In the genomic region with DNA sequence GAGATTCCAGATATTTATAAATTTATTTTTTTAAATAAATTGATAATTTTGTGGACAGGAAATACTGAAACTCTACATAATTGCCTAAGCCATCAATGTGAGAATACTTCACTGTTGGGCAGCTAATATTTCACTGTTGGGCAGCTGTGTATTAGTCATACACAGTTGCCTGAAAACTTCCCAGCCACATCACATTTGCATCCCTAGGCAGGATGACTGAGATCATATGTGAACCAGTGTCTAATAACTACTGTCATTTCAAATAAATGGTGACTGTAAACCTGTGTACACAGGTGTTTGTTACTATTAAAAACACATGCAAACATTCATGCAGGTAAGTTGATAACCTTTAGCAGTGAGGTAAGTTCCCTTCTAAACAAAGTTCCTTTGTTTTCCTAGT, we compare ENCODE assay signal across 10 cellular contexts. TPM values are rescaled to one million over a fixed set of nuclear protein-coding genes. Genes with fewer than 3 reads are reported as not detected.
DNase-seq lines count a peak whose midpoint lies in the region; ATAC-seq, FAIRE-seq and TF ChIP-seq lines count a peak whose summit lies in the region.
"Had no signal": no experiment of that assay in that cellular context is flagged by ENCODE, and none has a peak within 500 bp of the region (broad histone marks: within the 10 kb centered on the region; RNA-seq: fewer than 3 reads in every experiment).

No MANE protein-coding gene starts in this region.

- peak in 1 of 2 experiments; percentile 22 for DNase-seq in A549 (ENCODE audit: low read depth in 1 of 2, low spot score in 1 of 2)
- DNase-seq in astrocyte of the cerebellum (ENCODE audit: low read depth) = peak; percentile 26
- no peak for DNase-seq in posterior cingulate gyrus
- DNase-seq in NCI-H1092 (lab: John Stamatoyannopoulos, UW) = no peak
- no peak for DNase-seq in DMS79 treated with DMSO at 0.1 percent for 48 hours (lab: John Stamatoyannopoulos, UW)
- no peak for DNase-seq in NCI-H128 (lab: John Stamatoyannopoulos, UW; ENCODE audit: unreplicated experiment)
- DNase-seq: KG1 had no signal

- no peaks in the 10 kb centered on the region for H3K9me3 ChIP-seq in A549

- CTCF ChIA-PET in A549 (lab: Yijun Ruan, JAX) = no interaction called here

- TF ChIP-seq POLR2A in A549 (IDR thresholded peaks at IDR 0.05; ENCODE audit: low read length) = no peak

- intact Hi-C loops in posterior cingulate gyrus (cut with DNase I) = no loop called here

- in situ Hi-C loops in astrocyte of the cerebellum (cut with HindIII; ENCODE audit: low sequenced_read_pairs) = no loop called here

- POLR2A ChIA-PET in A549 (lab: Yijun Ruan, JAX) = no interaction called here

- TF ChIP-seq CTCF in A549 (IDR thresholded peaks at IDR 0.05) = no peak
- no peak for TF ChIP-seq CTCF in astrocyte of the cerebellum (IDR thresholded peaks at IDR 0.05; ENCODE audit: low read depth, low read length, missing control alignments)

- no peak for TF ChIP-seq EP300 in A549 (IDR thresholded peaks at IDR 0.05)

- no peak overlapping the region for H3K4me3 ChIP-seq in A549
- no peak overlapping the region for H3K4me3 ChIP-seq in astrocyte of the cerebellum (ENCODE audit: low read depth, low read length)
- H3K4me3 ChIP-seq: BLaER1 treated with 17β-estradiol and CSF1 and Interleukin-3, amounts not matched to agents 10 nM and 100 nM had no signal

- no peak for TF ChIP-seq RAD21 in A549 (conservative IDR thresholded peaks at IDR 0.05 in 1 of 2, IDR thresholded peaks at IDR 0.05 in 1 of 2)

- FAIRE-seq in A549 (lab: Jason Lieb, UNC) = no peak

- peaks cover 4% of the 10 kb centered on the region; the same call in 1 of the 3 replicates for H3K4me1 ChIP-seq in A549
- H3K4me1 ChIP-seq: BLaER1 treated with 17β-estradiol and CSF1 and Interleukin-3, amounts not matched to agents 10 nM and 100 nM had no signal

- ATAC-seq in A549 = peak; percentile 42 to 71; a peak in 2 of 6 replicates
- peak; percentile 74 for ATAC-seq in GM19395 (IDR thresholded peaks at IDR 0.05; ENCODE audit: unreplicated experiment)
- peak; percentile 59 for ATAC-seq in HG03280 (IDR thresholded peaks at IDR 0.05; ENCODE audit: unreplicated experiment)

- H3K4me2 ChIP-seq in A549 = no peak overlapping the region
- H3K4me2 ChIP-seq: BLaER1 treated with 17β-estradiol and CSF1 and Interleukin-3, amounts not matched to agents 10 nM and 100 nM had no signal

- no peak overlapping the region for H3K27ac ChIP-seq in A549
- H3K27ac ChIP-seq: BLaER1 treated with 17β-estradiol and CSF1 and Interleukin-3, amounts not matched to agents 10 nM and 100 nM had no signal

TF ChIP-seq in A549, 52 proteins besides CTCF, POLR2A, EP300 and RAD21:
- TF ChIP-seq SMC3 (IDR thresholded peaks at IDR 0.05) (no peak), HOXB13 (CRISPR knock-in tag; IDR thresholded peaks at IDR 0.05; ENCODE audit: low read depth) (no peak), CEBPB (IDR thresholded peaks at IDR 0.05) (no peak)
- TF ChIP-seq, protein P1, sequence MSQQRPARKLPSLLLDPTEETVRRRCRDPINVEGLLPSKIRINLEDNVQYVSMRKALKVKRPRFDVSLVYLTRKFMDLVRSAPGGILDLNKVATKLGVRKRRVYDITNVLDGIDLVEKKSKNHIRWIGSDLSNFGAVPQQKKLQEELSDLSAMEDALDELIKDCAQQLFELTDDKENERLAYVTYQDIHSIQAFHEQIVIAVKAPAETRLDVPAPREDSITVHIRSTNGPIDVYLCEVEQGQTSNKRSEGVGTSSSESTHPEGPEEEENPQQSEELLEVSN (IDR thresholded peaks at IDR 0.05; ENCODE audit: borderline replicate concordance, low read depth) = no peak

RNA-seq across cellular contexts. Expression of a gene that starts 43.9 kb away (rescaled TPM):
- polyA plus RNA-seq in A549 (2011; rRNA removed) (32.7 and 34.9 TPM in 2 replicates), A549 (2017; fragmentation: RNase III; extraction: RNeasy Plus Mini Kit Qiagen cat#74134 plus additional on column Dnase treatment) (10.8 to 12.0 TPM (median 11.5 TPM) in 3 replicates)
- polyA plus RNA-seq in A549 (2012; cell fraction: cytosol; rRNA removed) = 2.1 and 2.8 TPM in 2 replicates
- polyA plus RNA-seq in A549 (2012; cell fraction: nucleus; rRNA removed) = 1.8 and 2.9 TPM in 2 replicates
- polyA minus RNA-seq in A549 (2011; rRNA and poly(A)+ RNA removed) = 50.1 and 62.0 TPM in 2 replicates

RNA-seq across cellular contexts. Expression of a gene that starts 44.1 kb away (rescaled TPM):
- polyA plus RNA-seq in A549 (2011; rRNA removed) = 12.4 and 23.1 TPM in 2 replicates
- 6.8 and 8.1 TPM in 2 replicates for polyA plus RNA-seq in A549 (2012; cell fraction: cytosol; rRNA removed)
- 3.8 and 4.9 TPM in 2 replicates for polyA plus RNA-seq in A549 (2012; cell fraction: nucleus; rRNA removed)
- polyA plus RNA-seq in A549 (2017; fragmentation: RNase III; extraction: RNeasy Plus Mini Kit Qiagen cat#74134 plus additional on column Dnase treatment) = 6.7 to 7.9 TPM (median 6.8 TPM) in 3 replicates
- 6.1 and 7.7 TPM in 2 replicates for polyA minus RNA-seq in A549 (2011; rRNA and poly(A)+ RNA removed)
